ENCODE assay signal across 8 cellular contexts in the genomic region with DNA sequence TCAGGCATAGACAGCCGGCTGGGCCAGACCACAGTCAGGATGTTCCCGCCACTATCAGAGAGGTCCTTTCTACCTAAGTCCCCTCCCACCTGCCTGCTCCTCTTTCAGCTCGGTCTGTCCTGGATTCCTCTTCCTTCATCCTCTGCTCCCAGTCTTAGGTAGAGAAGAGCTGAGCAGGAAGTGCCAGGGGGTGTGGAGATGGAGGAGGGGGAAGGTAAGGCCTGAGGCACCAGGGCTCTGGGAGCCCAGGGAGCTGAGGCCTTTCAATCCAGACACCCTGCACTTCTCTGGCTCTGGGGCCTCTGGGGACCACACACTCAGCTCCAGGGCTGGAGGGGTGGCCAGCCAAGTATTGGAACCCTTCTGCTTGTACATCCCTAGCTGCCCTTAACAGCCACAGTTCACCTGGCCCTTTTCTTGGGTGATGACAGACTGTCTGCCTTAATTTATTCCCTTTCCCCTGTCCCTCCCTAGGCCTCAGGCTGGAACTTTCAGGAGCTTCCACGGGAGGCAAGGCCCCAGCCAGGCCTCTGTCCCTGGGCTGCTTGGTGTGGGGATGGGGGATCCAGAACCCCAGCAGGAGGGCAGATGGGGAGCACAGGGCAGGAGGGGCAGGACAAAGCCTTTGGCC. TPM values are rescaled to one million over a fixed set of nuclear protein-coding genes. Genes with fewer than 3 reads are reported as not detected.
A peak's percentile ranks its signal among the peaks of the same experiment; 100 is the strongest.
DNase-seq lines count a peak whose midpoint lies in the region; ATAC-seq and TF ChIP-seq lines count a peak whose summit lies in the region.

No MANE protein-coding gene starts in this region.

- CTCF ChIA-PET in HCT116 (lab: Charles Lee), result no interaction called here

- H3K4me3 ChIP-seq in HCT116 (replicated peaks in 1 of 2; ENCODE audit: low read depth in 1 of 2, low read length in 2 of 2) (no peak overlapping the region), iPS-20b (ENCODE audit: low read length) (no peak overlapping the region), skin epidermis (no peak overlapping the region)

- intact Hi-C loops in HCT116 (cut with micrococcal nuclease), result no loop called here

- no peaks in the 10 kb centered on the region for H3K9me2 ChIP-seq in HCT116 (ENCODE audit: insufficient read depth)

- no peaks in the 10 kb centered on the region for H3K79me2 ChIP-seq in HCT116 (ENCODE audit: insufficient read depth, low read length)

- no peak for TF ChIP-seq CTCF in HCT116 (IDR thresholded peaks at IDR 0.05 in 2 of 3, conservative IDR thresholded peaks at IDR 0.05 in 1 of 3; ENCODE audit: borderline replicate concordance in 1 of 3, insufficient read depth in 1 of 3, low read depth in 2 of 3, low read length in 2 of 3)
- TF ChIP-seq CTCF in GM10266 (IDR thresholded peaks at IDR 0.05; ENCODE audit: control insufficient read depth, insufficient read depth, low read depth, missing control alignments), result no peak

- no peak overlapping the region for H2AFZ ChIP-seq in HCT116 (ENCODE audit: low read depth, low read length, poor library complexity, severe bottlenecking)

- POLR2A ChIA-PET in HCT116 (lab: Charles Lee), result no interaction called here

- no TSS peak for BruUV-seq in HCT116 (replicated peaks; lab: Mats Ljungman, UMichigan)

- RAD21 ChIA-PET in HCT116 (lab: Charles Lee; ENCODE audit: low non-redundant PET in 1 of 2, low total read pairs in 2 of 2, uncharacterized antibody in 2 of 2, unreplicated experiment in 2 of 2), result no interaction called here

- H3K9ac ChIP-seq in HCT116 (ENCODE audit: low read length) (no peak overlapping the region), iPS-20b (ENCODE audit: low read depth, low read length) (peak overlapping the region; percentile 23; the same call in 1 of the 2 replicates)

- no peak overlapping the region for H3K4me2 ChIP-seq in HCT116 (ENCODE audit: low read length)

- H3K36me3 ChIP-seq in HCT116 (ENCODE audit: control insufficient read depth in 1 of 2, insufficient read depth in 2 of 2, low read length in 2 of 2), result no peaks in the 10 kb centered on the region
- H3K36me3 ChIP-seq in iPS-20b (ENCODE audit: insufficient read depth, low read depth, low read length), result no peaks in the 10 kb centered on the region

- H3K27me3 ChIP-seq in HCT116 (ENCODE audit: insufficient read depth, low read length) (no peaks in the 10 kb centered on the region), iPS-20b (ENCODE audit: insufficient read depth, low read length) (no peaks in the 10 kb centered on the region)

- 0 out of 2 replicates have a peak, but pooled peaks have one; percentile 9 for ATAC-seq in HCT116

- H4K20me1 ChIP-seq in HCT116 (ENCODE audit: insufficient read depth), result no peaks in the 10 kb centered on the region

- no peaks in the 10 kb centered on the region for H3K9me3 ChIP-seq in HCT116 (ENCODE audit: control insufficient read depth in 1 of 2, insufficient read depth in 1 of 2, low read depth in 1 of 2, low read length in 2 of 2)
- no peaks in the 10 kb centered on the region for H3K9me3 ChIP-seq in iPS-20b (ENCODE audit: insufficient read depth, low read depth, low read length)

- no peaks in the 10 kb centered on the region; a peak in 1 of 4 replicates for H3K4me1 ChIP-seq in HCT116 (ENCODE audit: control insufficient read depth in 1 of 2, insufficient read depth in 2 of 2, low read length in 2 of 2)
- no peaks in the 10 kb centered on the region; the same call in 1 of the 2 replicates for H3K4me1 ChIP-seq in iPS-20b (ENCODE audit: insufficient read depth, low read length)

- TF ChIP-seq POLR2A in HCT116 (IDR thresholded peaks at IDR 0.05; ENCODE audit: borderline replicate concordance, extremely low read depth, insufficient read depth, insufficient read length), result no peak

- TF ChIP-seq RAD21 in HCT116 (IDR thresholded peaks at IDR 0.05; ENCODE audit: low read depth), result no peak

- H3K27ac ChIP-seq in HCT116 (ENCODE audit: low read depth, low read length) (no peak overlapping the region), iPS-20b (ENCODE audit: low read length) (no peak overlapping the region), skin epidermis (peak overlapping the region in 17 of 21 experiments; percentile 13 to 87 (median 67))

- DNase-seq in HCT116 (ENCODE audit: low read depth, low spot score) (no peak), NCI-H187 treated with DMSO at 0.1 percent for 48 hours (lab: John Stamatoyannopoulos, UW) (no peak), DMS153 (lab: John Stamatoyannopoulos, UW) (no peak), GM10266 (ENCODE audit: extremely low spot score) (no peak)
- peak; percentile 49 for DNase-seq in activated CD8-positive, alpha-beta memory T cell treated with anti-CD3 and anti-CD28 coated beads, Interleukin-2, amount 50 U/mL, for 48 hours
- no peak for DNase-seq in stimulated activated CD8-positive, alpha-beta memory T cell treated with anti-CD3 and anti-CD28 coated beads, Interleukin-4, amount 100 ng/mL, for 48 hours

TF ChIP-seq in HCT116, 20 proteins besides CTCF, POLR2A, EP300 and RAD21:
- no peak for TF ChIP-seq JUND (IDR thresholded peaks at IDR 0.05)
- no peak for TF ChIP-seq ELF1 (IDR thresholded peaks at IDR 0.05; ENCODE audit: borderline replicate concordance, low read depth)
- no peak for TF ChIP-seq SRF (IDR thresholded peaks at IDR 0.05; ENCODE audit: low read depth)
- no peak for TF ChIP-seq ZNF274 (IDR thresholded peaks at IDR 0.05; ENCODE audit: low read depth, low read length)
- no peak for TF ChIP-seq YY1 (IDR thresholded peaks at IDR 0.05; ENCODE audit: extremely low read depth, insufficient replicate concordance, low read depth, low read length)
- no peak for TF ChIP-seq ZFX (IDR thresholded peaks at IDR 0.05)
- no peak for TF ChIP-seq CBX3 (IDR thresholded peaks at IDR 0.05; ENCODE audit: low read depth)
- TF ChIP-seq, protein P1, sequence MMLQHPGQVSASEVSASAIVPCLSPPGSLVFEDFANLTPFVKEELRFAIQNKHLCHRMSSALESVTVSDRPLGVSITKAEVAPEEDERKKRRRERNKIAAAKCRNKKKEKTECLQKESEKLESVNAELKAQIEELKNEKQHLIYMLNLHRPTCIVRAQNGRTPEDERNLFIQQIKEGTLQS (IDR thresholded peaks at IDR 0.05), result no peak
- TF ChIP-seq EZH2 (IDR thresholded peaks at IDR 0.05), result no peak
- TF ChIP-seq SIN3A (IDR thresholded peaks at IDR 0.05; ENCODE audit: low read depth), result no peak

RNA-seq across cellular contexts. Expression of a gene that starts 15.6 kb away (rescaled TPM):
- 30.1 TPM for total RNA-seq in HCT116 (2021; ENCODE audit: unreplicated experiment)
- polyA plus RNA-seq in HCT116 (2012), result 16.5 and 26.0 TPM in 2 replicates

Comparison
In these comparisons a context has a peak if more than half of its experiments do, and no peak if none do; other contexts are left out.
1. H3K27ac ChIP-seq: peak in skin epidermis (17 of 21); none in HCT116 (single experiment) and iPS-20b (single experiment).